9 cellular contexts compared by ENCODE assay signal in the genomic region with DNA sequence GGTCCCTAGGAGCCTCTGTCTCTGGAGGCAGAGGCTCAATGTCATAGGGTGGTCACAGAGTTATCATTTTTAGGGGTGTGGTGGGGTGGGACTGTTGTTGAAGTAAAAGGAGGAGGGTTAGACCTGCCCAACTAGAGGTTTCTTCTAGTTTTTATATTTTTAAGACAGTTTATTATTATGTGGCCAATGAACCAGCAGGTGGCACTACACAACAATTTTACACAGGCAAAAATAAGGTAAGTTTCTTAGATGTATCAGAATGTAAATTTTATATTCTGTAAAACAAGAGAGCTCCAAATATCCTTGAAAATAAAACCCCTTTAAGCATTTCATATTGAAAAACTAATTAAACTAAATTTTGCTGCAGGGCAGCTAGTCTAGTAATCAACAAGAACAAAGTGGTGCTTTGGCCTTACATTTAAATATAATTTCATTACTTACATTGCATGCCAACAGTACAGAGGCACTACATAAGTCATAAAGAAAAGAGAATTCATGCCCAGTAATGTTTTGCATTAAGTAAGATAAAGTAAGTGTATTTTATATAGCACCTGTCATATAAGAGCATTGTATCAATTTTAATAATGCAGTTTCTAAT. TPM values are rescaled to one million over a fixed set of nuclear protein-coding genes. Genes with fewer than 3 reads are reported as not detected.
DNase-seq lines count a peak whose midpoint lies in the region; FAIRE-seq and TF ChIP-seq lines count a peak whose summit lies in the region.
"Had no signal": no experiment of that assay in that cellular context is flagged by ENCODE, and none has a peak within 500 bp of the region (broad histone marks: within the 10 kb centered on the region; RNA-seq: fewer than 3 reads in every experiment).

No MANE protein-coding gene starts in this region.

- peaks cover 9% of the 10 kb centered on the region for H3K27me3 Mint-ChIP-seq in activated CD4-positive, alpha-beta memory T cell treated with anti-CD3 and anti-CD28 coated beads for 36 hours

- no peak for TF ChIP-seq POLR2A in GM12891 (IDR thresholded peaks at IDR 0.05; ENCODE audit: low read depth, low read length)

- H3K4me1 Mint-ChIP-seq in activated CD4-positive, alpha-beta memory T cell treated with anti-CD3 and anti-CD28 coated beads for 36 hours (ENCODE audit: low read depth), result no peaks in the 10 kb centered on the region

- DNase-seq in CD1c-positive myeloid dendritic cell (ENCODE audit: extremely low spot score), result peak; percentile 43
- no peak for DNase-seq in GM12891 (ENCODE audit: insufficient read length, low spot score)
- DNase-seq in NCI-H1694 treated with DMSO at 0.1 percent for 48 hours (lab: John Stamatoyannopoulos, UW), result peak; percentile 62
- peak; percentile 4 for DNase-seq in amniotic stem cell (lab: John Stamatoyannopoulos, UW)
- DNase-seq in inferior parietal cortex (ENCODE audit: extremely low spot score), result peak; percentile 77
- peak; percentile 38 for DNase-seq in stromal cell of bone marrow (ENCODE audit: low read depth)
- DNase-seq in effector CD8-positive, alpha-beta T cell (lab: John Stamatoyannopoulos, UW), result no peak
- DNase-seq in activated CD4-positive, alpha-beta memory T cell treated with anti-CD3 and anti-CD28 coated beads for 36 hours, result no peak

- H3K36me3 Mint-ChIP-seq in activated CD4-positive, alpha-beta memory T cell treated with anti-CD3 and anti-CD28 coated beads for 36 hours, result no peaks in the 10 kb centered on the region

- intact Hi-C loops in activated CD4-positive, alpha-beta memory T cell treated with anti-CD3 and anti-CD28 coated beads for 36 hours (cut with micrococcal nuclease), result loop anchor here (1.0 to 10.0 kb wide), 3 partner anchors 435 to 1325 kb away; no protein-coding TSS in a partner anchor

- CTCF ChIA-PET in activated CD4-positive, alpha-beta memory T cell treated with anti-CD3 and anti-CD28 coated beads for 36 hours (lab: Charles Lee), result interaction anchor here (0.7 to 3.3 kb wide), 9 partner anchors 10 to 1453 kb away, joined by 3 to 27 read pairs (median 5); no protein-coding TSS in a partner anchor

- H3K4me3 Mint-ChIP-seq in activated CD4-positive, alpha-beta memory T cell treated with anti-CD3 and anti-CD28 coated beads for 36 hours, result no peak overlapping the region

- H3K9me3 Mint-ChIP-seq in activated CD4-positive, alpha-beta memory T cell treated with anti-CD3 and anti-CD28 coated beads for 36 hours, result no peaks in the 10 kb centered on the region

- POLR2A ChIA-PET in activated CD4-positive, alpha-beta memory T cell treated with anti-CD3 and anti-CD28 coated beads for 36 hours (lab: Charles Lee), result no interaction called here

- FAIRE-seq in GM12891 (lab: Jason Lieb, UNC), result peak; percentile 40

- no peak overlapping the region for H3K27ac Mint-ChIP-seq in activated CD4-positive, alpha-beta memory T cell treated with anti-CD3 and anti-CD28 coated beads for 36 hours

TF ChIP-seq in GM12891, 5 proteins besides CTCF, POLR2A, EP300 and RAD21:
- TF ChIP-seq PAX5 (IDR thresholded peaks at IDR 0.05; ENCODE audit: insufficient read depth, low read length, severe bottlenecking) (no peak), SPI1 (IDR thresholded peaks at IDR 0.05; ENCODE audit: low read depth, low read length) (no peak), POU2F2 (IDR thresholded peaks at IDR 0.05; ENCODE audit: low read depth, low read length) (no peak), POLR2AphosphoS5 (IDR thresholded peaks at IDR 0.05; ENCODE audit: low read depth, low read length) (no peak), TAF1 (IDR thresholded peaks at IDR 0.05; ENCODE audit: low read depth, low read length) (no peak)

RNA-seq across cellular contexts. Expression of a gene that starts 22.2 kb away (rescaled TPM):
- not detected for polyA plus RNA-seq in GM12891 (2012; ENCODE audit: low read depth, missing spikeins)
- total RNA-seq in activated CD4-positive, alpha-beta memory T cell treated with anti-CD3 and anti-CD28 coated beads for 36 hours, result not detected
- total RNA-seq: T-helper 1 cell treated with Interleukin-12 subunit alpha and Interleukin-12 subunit beta and Interleukin-4 antibody, amounts not matched to agents 30 ng/mL and 1 ng/mL, for 36 hours had no signal

Comparison
In these comparisons a context has a peak if more than half of its experiments do, and no peak if none do; other contexts are left out.
1. DNase-seq: peak in CD1c-positive myeloid dendritic cell (single experiment), NCI-H1694 treated with DMSO at 0.1 percent for 48 hours (single experiment), amniotic stem cell (single experiment), inferior parietal cortex (single experiment) and stromal cell of bone marrow (single experiment); none in GM12891 (single experiment), effector CD8-positive, alpha-beta T cell (single experiment) and activated CD4-positive, alpha-beta memory T cell treated with anti-CD3 and anti-CD28 coated beads for 36 hours (single experiment).